Comparison of ENCODE assay signal across 8 cellular contexts in the genomic region with DNA sequence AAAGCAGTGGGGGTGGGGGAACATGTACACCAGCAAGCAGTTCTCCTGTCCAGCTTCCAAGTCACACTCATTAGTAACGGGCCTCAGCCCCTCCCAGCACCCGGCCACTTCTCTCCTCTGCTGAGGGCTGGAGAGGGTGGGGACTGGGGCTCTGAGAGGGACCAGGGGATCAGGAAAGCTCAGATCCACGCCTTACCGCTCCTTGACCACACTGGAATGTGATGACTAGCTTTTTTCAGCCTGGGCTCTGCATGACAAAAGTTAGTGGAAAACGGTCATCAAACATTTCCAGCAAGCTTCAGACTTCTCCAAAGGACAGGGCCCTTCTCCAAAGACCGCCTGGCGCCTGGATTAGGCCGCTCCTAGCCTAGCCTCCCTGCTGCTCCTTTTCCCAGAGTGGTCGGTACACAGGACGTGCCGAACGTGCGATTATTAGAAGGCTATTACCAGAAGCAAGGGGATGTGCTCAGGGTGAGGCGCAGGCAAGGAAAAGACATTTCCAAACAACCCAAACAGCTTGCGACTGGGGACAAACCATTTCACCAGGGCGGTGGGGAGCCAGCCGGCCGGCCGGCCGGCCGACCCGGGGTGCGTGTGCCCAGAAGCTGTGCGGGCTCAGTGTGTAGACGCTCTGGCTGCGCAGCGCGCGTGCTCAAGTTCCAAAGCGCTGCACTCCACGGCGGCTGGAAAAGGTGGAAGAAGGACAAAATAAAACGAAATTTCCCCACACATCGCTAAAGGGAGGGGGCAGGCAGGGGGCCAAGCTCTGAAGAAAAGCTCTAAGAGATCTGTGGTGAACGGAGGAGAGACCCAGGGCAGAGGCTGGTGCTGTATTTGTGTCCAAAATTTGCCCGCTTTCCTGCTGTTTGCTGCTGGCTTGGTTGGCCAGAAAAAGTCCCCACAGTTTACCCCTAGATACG. TPM values are rescaled to one million over a fixed set of nuclear protein-coding genes. Genes with fewer than 3 reads are reported as not detected.
DNase-seq lines count a peak whose midpoint lies in the region; ATAC-seq and TF ChIP-seq lines count a peak whose summit lies in the region.

No MANE protein-coding gene starts in this region.

- ATAC-seq in GM18861 (IDR thresholded peaks at IDR 0.05; ENCODE audit: unreplicated experiment): no peak

- H3K9me2 ChIP-seq in GM23248 (ENCODE audit: insufficient read depth): no peaks in the 10 kb centered on the region

- peak overlapping the region; percentile 70 for H3K4me3 ChIP-seq in GM23248
- H3K4me3 ChIP-seq in NT2/D1 (ENCODE audit: insufficient read length, low read depth): peak overlapping the region; percentile 32
- H3K4me3 ChIP-seq in dorsolateral prefrontal cortex: peak overlapping the region; percentile 12 to 71 (median 51)
- peak overlapping the region; percentile 38 to 74 (median 61) for H3K4me3 ChIP-seq in liver (ENCODE audit: low read depth in 1 of 3, low read length in 3 of 3)

- peak overlapping the region; percentile 90 for H3K4me2 ChIP-seq in GM23248 (ENCODE audit: unreplicated experiment)

- 2% methylated on average over 36 to 37 of the region's 37 CpGs for WGBS in GM23248 (ENCODE audit: low coverage in 1 of 2, low lambda C conversion rate in 2 of 2, missing lambda C conversion rate in 2 of 2), 2 experiments
- 7% methylated on average over 37 of the region's 37 CpGs for WGBS in liver

- H3K9me3 ChIP-seq in GM23248 (ENCODE audit: low read depth) (no peaks in the 10 kb centered on the region), NT2/D1 (ENCODE audit: insufficient read depth, low read length) (no peaks in the 10 kb centered on the region), liver (ENCODE audit: control insufficient read depth in 4 of 4, low read length in 3 of 4) (no peaks in the 10 kb centered on the region)

- H2AFZ ChIP-seq in GM23248: peak overlapping the region; percentile 98

- H3F3A ChIP-seq in GM23248 (ENCODE audit: insufficient read depth): peaks cover 16% of the 10 kb centered on the region

- H3K4me1 ChIP-seq in GM23248 (ENCODE audit: insufficient read depth) (peaks cover 22% of the 10 kb centered on the region), NT2/D1 (ENCODE audit: insufficient read depth, insufficient read length) (peaks cover 3% of the 10 kb centered on the region), liver (ENCODE audit: control insufficient read depth in 4 of 4, insufficient read depth in 4 of 4, low read length in 3 of 4) (peaks cover 5 to 10% (median 7%) of the 10 kb centered on the region in 4 donors)

- no peaks in the 10 kb centered on the region for H3K36me3 ChIP-seq in GM23248 (ENCODE audit: low read depth)
- no peaks in the 10 kb centered on the region for H3K36me3 ChIP-seq in NT2/D1 (ENCODE audit: insufficient read depth, insufficient read length, low read length)
- H3K36me3 ChIP-seq in liver (ENCODE audit: control insufficient read depth in 4 of 4, insufficient read depth in 3 of 4, low read depth in 1 of 4, low read length in 3 of 4): no peaks in the 10 kb centered on the region

- intact Hi-C loops in dorsolateral prefrontal cortex (cut with DNase I): no loop called here

- H3K9ac ChIP-seq in GM23248: peak overlapping the region; percentile 88
- H3K9ac ChIP-seq in NT2/D1 (ENCODE audit: insufficient read length, low read depth): peak overlapping the region; percentile 73
- peak overlapping the region; percentile 56 to 57 for H3K9ac ChIP-seq in liver (ENCODE audit: low read depth in 1 of 2, low read length in 2 of 2)

- H4K20me1 ChIP-seq in GM23248 (ENCODE audit: insufficient read depth): no peaks in the 10 kb centered on the region

- no peaks in the 10 kb centered on the region for H3K79me2 ChIP-seq in GM23248 (ENCODE audit: insufficient read depth)

- TF ChIP-seq CTCF in dorsolateral prefrontal cortex (IDR thresholded peaks at IDR 0.05 in 54 of 56, conservative IDR thresholded peaks at IDR 0.05 in 2 of 56; ENCODE audit: low read depth in 1 of 56, partially characterized antibody in 56 of 56) (no peak), liver (IDR thresholded peaks at IDR 0.05; ENCODE audit: low read depth, low read length, missing input control) (no peak)

- peak overlapping the region; percentile 97 for H3K27ac ChIP-seq in GM23248
- peak overlapping the region in 57 of 59 donors; percentile 5 to 86 (median 67) for H3K27ac ChIP-seq in dorsolateral prefrontal cortex
- peak overlapping the region; percentile 54 to 65 for H3K27ac ChIP-seq in liver (ENCODE audit: low read depth in 1 of 2, low read length in 2 of 2)
- peak overlapping the region; percentile 50 for H3K27ac ChIP-seq in substantia nigra (ENCODE audit: low read depth, low read length, poor library complexity, severe bottlenecking)

- TF ChIP-seq RAD21 in liver (IDR thresholded peaks at IDR 0.05): no peak

- H3K27me3 ChIP-seq in GM23248 (replicated peaks; ENCODE audit: insufficient read depth): no peaks in the 10 kb centered on the region
- no peaks in the 10 kb centered on the region for H3K27me3 ChIP-seq in NT2/D1 (ENCODE audit: insufficient read depth, insufficient read length)
- no peaks in the 10 kb centered on the region for H3K27me3 ChIP-seq in dorsolateral prefrontal cortex
- H3K27me3 ChIP-seq in liver (ENCODE audit: control insufficient read depth in 4 of 4, insufficient read depth in 4 of 4, low read length in 3 of 4): no peaks in the 10 kb centered on the region

- peak; percentile 60 for DNase-seq in Ammon's horn (ENCODE audit: low spot score)
- DNase-seq in GM23248: peak; percentile 91
- DNase-seq in NT2/D1 (ENCODE audit: low read depth, low spot score): peak; percentile 92
- DNase-seq in dorsolateral prefrontal cortex: peak in 3 of 10 donors; percentile 25 to 44 (median 39)
- peak in 34 of 49 donors; percentile 5 to 75 (median 28) for DNase-seq in substantia nigra (lab: John Stamatoyannopoulos, UW)
- DNase-seq in SK-N-DZ (ENCODE audit: low spot score): no peak

- in situ Hi-C loops in GM23248 (cut with MboI): no loop called here

TF ChIP-seq in liver, 16 proteins besides CTCF, POLR2A, EP300 and RAD21:
- TF ChIP-seq TAF1 (conservative IDR thresholded peaks at IDR 0.05) (peak; percentile 26), FOXA2 (IDR thresholded peaks at IDR 0.05) (no peak)

RNA-seq across cellular contexts. Expression of a gene that starts 51.0 kb away (rescaled TPM):
- 364 and 409 TPM in 2 replicates for total RNA-seq in GM23248 (2014; rRNA removed; shearing (Covaris generic))
- polyA plus RNA-seq in GM23248 (2016; fragmentation: Nextera tagmentation; extraction: Ambion mirVana) (551 and 566 TPM in 2 replicates), liver (100 to 1,000 TPM in 1 of 2 donors, 10 to 100 TPM in 1; 80.1 to 149 TPM)
- total RNA-seq in dorsolateral prefrontal cortex (100 to 1,000 TPM in 12 of 120 experiments, 10 to 100 TPM in 108; 62.7 to 123 (median 86.2) TPM), liver (100 to 1,000 TPM in 1 of 2 donors, 10 to 100 TPM in 1; 63.7 to 168 TPM)
- 105 and 119 TPM in 2 replicates for polyA plus RNA-seq in SK-N-DZ (2014; cell fraction: cytosol; rRNA removed)
- polyA plus RNA-seq in SK-N-DZ (2014; cell fraction: nucleus; rRNA removed): 40.6 and 61.1 TPM in 2 replicates
